In the genomic region with DNA sequence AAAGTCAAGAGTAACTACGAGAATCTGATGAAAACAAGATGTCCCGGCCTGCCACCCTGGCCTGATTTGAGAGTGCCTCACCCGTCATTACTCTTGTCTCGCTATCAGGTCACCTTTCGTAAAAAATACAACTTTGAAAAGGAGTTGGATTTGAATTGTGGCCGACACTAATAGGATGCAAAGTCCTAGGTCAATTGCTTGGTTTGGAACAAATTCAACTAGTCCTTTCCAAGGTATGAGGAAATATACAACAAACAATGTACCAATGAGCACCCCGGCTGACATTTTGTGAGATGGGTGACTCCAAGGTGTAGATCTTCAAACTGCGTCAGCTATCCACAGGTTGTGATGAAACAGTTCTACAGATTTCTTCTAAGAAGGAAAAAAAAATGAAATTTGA, we compare ENCODE assay signal across 21 cellular contexts.
A peak's percentile ranks its signal among the peaks of the same experiment; 100 is the strongest.
DNase-seq lines count a peak whose midpoint lies in the region; ATAC-seq and TF ChIP-seq lines count a peak whose summit lies in the region.
"Had no signal": no experiment of that assay in that cellular context is flagged by ENCODE, and none has a peak within 500 bp of the region (broad histone marks: within the 10 kb centered on the region; RNA-seq: fewer than 3 reads in every experiment).

No MANE protein-coding gene starts in this region.

- H3K4me1 Mint-ChIP-seq in activated naive CD4-positive, alpha-beta T cell treated with anti-CD3 and anti-CD28 coated beads, Interleukin-2, amount 10 ng/mL, durations not matched to agents 7 days and 5 days, result peaks cover 51% of the 10 kb centered on the region
- peaks cover 55% of the 10 kb centered on the region for H3K4me1 Mint-ChIP-seq in activated naive CD4-positive, alpha-beta T cell treated with anti-CD3 and anti-CD28 coated beads for 36 hours (ENCODE audit: low read depth)
- peaks cover 45% of the 10 kb centered on the region for H3K4me1 Mint-ChIP-seq in activated naive CD8-positive, alpha-beta T cell treated with anti-CD3 and anti-CD28 coated beads, Interleukin-2, amount 50 U/mL, for 24 hours
- peaks cover 54% of the 10 kb centered on the region for H3K4me1 Mint-ChIP-seq in nephron progenitor cell

- ATAC-seq in activated naive CD8-positive, alpha-beta T cell treated with anti-CD3 and anti-CD28 coated beads, Interleukin-2, amount 50 U/mL, for 24 hours, result no peak
- no peak for ATAC-seq in upper lobe of right lung
- ATAC-seq in GM21619 (IDR thresholded peaks at IDR 0.05; ENCODE audit: unreplicated experiment), result no peak
- ATAC-seq: GM12878, GM23338 had no signal

- H3K27ac Mint-ChIP-seq in activated naive CD4-positive, alpha-beta T cell treated with anti-CD3 and anti-CD28 coated beads, Interleukin-2, amount 10 ng/mL, durations not matched to agents 7 days and 5 days, result peak overlapping the region; percentile 74
- no peak overlapping the region for H3K27ac Mint-ChIP-seq in activated naive CD4-positive, alpha-beta T cell treated with anti-CD3 and anti-CD28 coated beads for 36 hours
- peak overlapping the region; percentile 24 for H3K27ac Mint-ChIP-seq in activated naive CD8-positive, alpha-beta T cell treated with anti-CD3 and anti-CD28 coated beads, Interleukin-2, amount 50 U/mL, for 24 hours
- H3K27ac Mint-ChIP-seq in nephron progenitor cell, result peak overlapping the region; percentile 15
- H3K27ac Mint-ChIP-seq: GM23338 had no signal

- H3K9me3 ChIP-seq in upper lobe of right lung, result no peaks in the 10 kb centered on the region
- no peaks in the 10 kb centered on the region for H3K9me3 ChIP-seq in right atrium auricular region
- H3K9me3 ChIP-seq: Caco-2 had no signal

- TF ChIP-seq CTCF in nephron progenitor cell (IDR thresholded peaks at IDR 0.05) (no peak), upper lobe of right lung (IDR thresholded peaks at IDR 0.05) (no peak), right atrium auricular region (IDR thresholded peaks at IDR 0.05) (no peak)

- H3K27me3 ChIP-seq in upper lobe of right lung, result no peaks in the 10 kb centered on the region
- no peaks in the 10 kb centered on the region for H3K27me3 ChIP-seq in right atrium auricular region

- no peaks in the 10 kb centered on the region for H3K27me3 Mint-ChIP-seq in activated naive CD4-positive, alpha-beta T cell treated with anti-CD3 and anti-CD28 coated beads, Interleukin-2, amount 10 ng/mL, durations not matched to agents 7 days and 5 days
- no peaks in the 10 kb centered on the region for H3K27me3 Mint-ChIP-seq in activated naive CD4-positive, alpha-beta T cell treated with anti-CD3 and anti-CD28 coated beads for 36 hours (ENCODE audit: low read depth)
- H3K27me3 Mint-ChIP-seq in activated naive CD8-positive, alpha-beta T cell treated with anti-CD3 and anti-CD28 coated beads, Interleukin-2, amount 50 U/mL, for 24 hours, result no peaks in the 10 kb centered on the region
- peaks cover 2% of the 10 kb centered on the region for H3K27me3 Mint-ChIP-seq in nephron progenitor cell (ENCODE audit: low read depth, poor library complexity)

- H3K4me3 Mint-ChIP-seq in activated naive CD4-positive, alpha-beta T cell treated with anti-CD3 and anti-CD28 coated beads, Interleukin-2, amount 10 ng/mL, durations not matched to agents 7 days and 5 days, result no peak overlapping the region
- no peak overlapping the region for H3K4me3 Mint-ChIP-seq in activated naive CD4-positive, alpha-beta T cell treated with anti-CD3 and anti-CD28 coated beads for 36 hours
- H3K4me3 Mint-ChIP-seq in activated naive CD8-positive, alpha-beta T cell treated with anti-CD3 and anti-CD28 coated beads, Interleukin-2, amount 50 U/mL, for 24 hours, result no peak overlapping the region
- no peak overlapping the region for H3K4me3 Mint-ChIP-seq in nephron progenitor cell
- H3K4me3 Mint-ChIP-seq: GM23338 had no signal

- peaks cover 87% of the 10 kb centered on the region for H3K36me3 Mint-ChIP-seq in activated naive CD4-positive, alpha-beta T cell treated with anti-CD3 and anti-CD28 coated beads, Interleukin-2, amount 10 ng/mL, durations not matched to agents 7 days and 5 days
- H3K36me3 Mint-ChIP-seq in activated naive CD4-positive, alpha-beta T cell treated with anti-CD3 and anti-CD28 coated beads for 36 hours (ENCODE audit: low read depth), result peaks cover 47% of the 10 kb centered on the region
- H3K36me3 Mint-ChIP-seq in activated naive CD8-positive, alpha-beta T cell treated with anti-CD3 and anti-CD28 coated beads, Interleukin-2, amount 50 U/mL, for 24 hours (ENCODE audit: low read depth), result peaks cover 54% of the 10 kb centered on the region
- H3K36me3 Mint-ChIP-seq in nephron progenitor cell (ENCODE audit: low read depth), result peaks cover 29% of the 10 kb centered on the region

- peak overlapping the region; percentile 0 for H3K27ac ChIP-seq in upper lobe of right lung
- H3K27ac ChIP-seq in right atrium auricular region, result no peak overlapping the region
- H3K27ac ChIP-seq: RWPE1 had no signal

- peaks cover 4% of the 10 kb centered on the region for H3K9me3 Mint-ChIP-seq in activated naive CD4-positive, alpha-beta T cell treated with anti-CD3 and anti-CD28 coated beads, Interleukin-2, amount 10 ng/mL, durations not matched to agents 7 days and 5 days
- H3K9me3 Mint-ChIP-seq in activated naive CD4-positive, alpha-beta T cell treated with anti-CD3 and anti-CD28 coated beads for 36 hours, result peaks cover 10% of the 10 kb centered on the region
- H3K9me3 Mint-ChIP-seq in activated naive CD8-positive, alpha-beta T cell treated with anti-CD3 and anti-CD28 coated beads, Interleukin-2, amount 50 U/mL, for 24 hours, result peaks cover 3% of the 10 kb centered on the region
- H3K9me3 Mint-ChIP-seq in nephron progenitor cell, result peaks cover 3% of the 10 kb centered on the region
- H3K9me3 Mint-ChIP-seq: GM23338 had no signal

- no peak for DNase-seq in activated naive CD4-positive, alpha-beta T cell treated with anti-CD3 and anti-CD28 coated beads, Interleukin-2, amount 10 ng/mL, durations not matched to agents 7 days and 5 days
- no peak for DNase-seq in activated naive CD4-positive, alpha-beta T cell treated with anti-CD3 and anti-CD28 coated beads for 36 hours
- no peak for DNase-seq in activated naive CD8-positive, alpha-beta T cell treated with anti-CD3 and anti-CD28 coated beads, Interleukin-2, amount 50 U/mL, for 24 hours
- no peak for DNase-seq in nephron progenitor cell
- DNase-seq in upper lobe of right lung, result no peak
- DNase-seq in right atrium auricular region (ENCODE audit: low spot score), result no peak
- DNase-seq in SW 1271 (lab: John Stamatoyannopoulos, UW), result no peak
- DNase-seq: C1 segment of cervical spinal cord; Caco-2; DMS53; KG1; NCI-H1092; NCI-H2107; NCI-H226; NCI-H69; NK-92 treated with Interleukin-12 subunit alpha and Interleukin-12 subunit beta, amount 100 ng/mL, for 24 hours; OCI-M1 had no signal

- H3K36me3 ChIP-seq in upper lobe of right lung, result no peaks in the 10 kb centered on the region
- H3K36me3 ChIP-seq in right atrium auricular region, result no peaks in the 10 kb centered on the region

- CTCF ChIA-PET in activated naive CD4-positive, alpha-beta T cell treated with anti-CD3 and anti-CD28 coated beads, Interleukin-2, amount 10 ng/mL, durations not matched to agents 7 days and 5 days (lab: Charles Lee), result no interaction called here
- CTCF ChIA-PET in activated naive CD4-positive, alpha-beta T cell treated with anti-CD3 and anti-CD28 coated beads for 36 hours (lab: Charles Lee), result no interaction called here

- intact Hi-C loops in activated naive CD4-positive, alpha-beta T cell treated with anti-CD3 and anti-CD28 coated beads for 36 hours (cut with micrococcal nuclease), result no loop called here
- intact Hi-C loops in upper lobe of right lung (cut with DNase I), result no loop called here

- H3K4me1 ChIP-seq in upper lobe of right lung, result peaks cover 29% of the 10 kb centered on the region
- H3K4me1 ChIP-seq in right atrium auricular region, result peaks cover 0 to 25% of the 10 kb centered on the region in 2 donors

- H3K4me3 ChIP-seq in upper lobe of right lung (no peak overlapping the region), right atrium auricular region (no peak overlapping the region)
- H3K4me3 ChIP-seq: GM12878, GM23338 had no signal
